In the genomic region with DNA sequence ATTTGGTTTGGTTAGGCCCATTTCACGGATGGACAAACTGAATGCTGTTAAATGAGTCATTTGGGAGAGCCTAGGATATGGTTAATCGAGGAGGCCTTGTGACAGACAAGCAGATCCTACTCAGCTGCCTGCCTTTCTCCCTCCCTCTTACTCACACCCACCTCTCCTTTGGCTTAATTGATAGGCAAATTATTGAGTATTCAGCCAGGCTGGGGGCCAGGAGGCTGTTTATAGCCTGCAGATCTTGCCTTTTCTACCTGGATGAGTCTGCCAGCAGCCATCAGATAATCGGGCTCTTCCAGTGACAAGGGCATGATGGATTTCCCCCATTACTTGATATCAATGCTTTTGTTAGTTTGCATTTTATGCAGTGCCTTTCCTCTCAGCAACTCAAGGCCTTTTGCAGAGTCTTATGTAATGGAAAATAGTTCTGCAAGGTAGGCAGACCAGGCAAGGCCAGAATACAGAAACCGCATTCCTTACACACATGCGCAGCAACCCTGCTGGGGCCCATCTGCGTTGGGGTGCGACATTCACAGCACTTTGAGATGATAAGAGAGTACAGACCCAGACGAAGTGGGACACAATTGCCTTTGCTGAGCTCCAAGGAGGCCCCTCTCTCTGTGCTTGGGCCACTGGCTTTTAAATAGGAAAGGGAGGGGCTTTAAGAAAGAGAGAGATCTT, we compare ENCODE assay signal across 27 cellular contexts.
A peak's percentile ranks its signal among the peaks of the same experiment; 100 is the strongest.
DNase-seq lines count a peak whose midpoint lies in the region; ATAC-seq and TF ChIP-seq lines count a peak whose summit lies in the region.
"Had no signal": no experiment of that assay in that cellular context is flagged by ENCODE, and none has a peak within 500 bp of the region (broad histone marks: within the 10 kb centered on the region; RNA-seq: fewer than 3 reads in every experiment).

No MANE protein-coding gene starts in this region.

- H3K4me3 Mint-ChIP-seq in activated naive CD4-positive, alpha-beta T cell treated with anti-CD3 and anti-CD28 coated beads for 36 hours: no peak overlapping the region
- H3K4me3 Mint-ChIP-seq in mesothelial cell of epicardium (no peak overlapping the region), osteocyte (ENCODE audit: unreplicated experiment) (no peak overlapping the region)
- H3K4me3 Mint-ChIP-seq: activated CD8-positive, alpha-beta T cell treated with anti-CD3 and anti-CD28 coated beads for 36 hours; naive thymus-derived CD4-positive, alpha-beta T cell; stimulated activated memory B cell treated with anti-CD40 and anti-IgM and Interleukin-4, amounts not matched to agents 10 μg/mL and 1 μg/mL and 100 μg/mL, for 72 hours had no signal

- CTCF ChIA-PET in activated naive CD4-positive, alpha-beta T cell treated with anti-CD3 and anti-CD28 coated beads for 36 hours (lab: Charles Lee): no interaction called here

- H3K27me3 Mint-ChIP-seq in activated naive CD4-positive, alpha-beta T cell treated with anti-CD3 and anti-CD28 coated beads for 36 hours (ENCODE audit: low read depth): no peaks in the 10 kb centered on the region
- H3K27me3 Mint-ChIP-seq in mesothelial cell of epicardium (ENCODE audit: low read depth) (no peaks in the 10 kb centered on the region), osteocyte (ENCODE audit: unreplicated experiment) (no peaks in the 10 kb centered on the region)
- H3K27me3 Mint-ChIP-seq: activated CD8-positive, alpha-beta T cell treated with anti-CD3 and anti-CD28 coated beads for 36 hours; naive thymus-derived CD4-positive, alpha-beta T cell; stimulated activated memory B cell treated with anti-CD40 and anti-IgM and Interleukin-4, amounts not matched to agents 10 μg/mL and 1 μg/mL and 100 μg/mL, for 72 hours had no signal

- DNase-seq in activated naive CD4-positive, alpha-beta T cell treated with anti-CD3 and anti-CD28 coated beads for 36 hours: no peak
- DNase-seq in activated naive CD4-positive, alpha-beta T cell treated with anti-CD3 and anti-CD28 coated beads, Interleukin-2, amount 50 U/mL, for 16 hours: no peak
- DNase-seq in choroid plexus epithelial cell (ENCODE audit: low read depth) (peak; percentile 25), mesothelial cell of epicardium (ENCODE audit: low spot score in 2 of 2, unreplicated experiment in 2 of 2) (peak in 1 of 2 experiments; percentile 42), HUDEP-2 (lab: John Stamatoyannopoulos, UW; ENCODE audit: unreplicated experiment in 76 of 76) (no peak), osteocyte (ENCODE audit: extremely low spot score, unreplicated experiment) (no peak)
- DNase-seq: 8988T; activated CD8-positive, alpha-beta memory T cell treated with anti-CD3 and anti-CD28 coated beads, Interleukin-2, amount 50 U/mL, for 48 hours; activated CD8-positive, alpha-beta T cell treated with anti-CD3 and anti-CD28 coated beads for 36 hours; DND-41; effector memory CD4-positive, alpha-beta T cell; MM.1S; naive thymus-derived CD4-positive, alpha-beta T cell; NCI-H2029 treated with DMSO at 0.1 percent for 48 hours; NCI-H69; occipital lobe; Right ventricle myocardium superior; substantia nigra; T-helper 2 cell; upper lobe of right lung had no signal

- no peak overlapping the region for H3K4me3 ChIP-seq in choroid plexus epithelial cell (ENCODE audit: low read depth, low read length)
- H3K4me3 ChIP-seq: coronary artery, upper lobe of right lung had no signal

- peaks cover 4% of the 10 kb centered on the region for H3K4me1 Mint-ChIP-seq in activated naive CD4-positive, alpha-beta T cell treated with anti-CD3 and anti-CD28 coated beads for 36 hours (ENCODE audit: low read depth)
- H3K4me1 Mint-ChIP-seq in mesothelial cell of epicardium (peaks cover 8% of the 10 kb centered on the region), osteocyte (ENCODE audit: unreplicated experiment) (peaks cover 2% of the 10 kb centered on the region)
- H3K4me1 Mint-ChIP-seq: stimulated activated memory B cell treated with anti-CD40 and anti-IgM and Interleukin-4, amounts not matched to agents 10 μg/mL and 1 μg/mL and 100 μg/mL, for 72 hours had no signal

- ATAC-seq in HG02571 (IDR thresholded peaks at IDR 0.05; ENCODE audit: unreplicated experiment) (no peak), HG03457 (IDR thresholded peaks at IDR 0.05; ENCODE audit: unreplicated experiment) (no peak)
- ATAC-seq: activated CD8-positive, alpha-beta T cell treated with anti-CD3 and anti-CD28 coated beads for 36 hours; activated naive CD4-positive, alpha-beta T cell treated with anti-CD3 and anti-CD28 coated beads, Interleukin-2, amount 50 U/mL, for 72 hours; naive thymus-derived CD4-positive, alpha-beta T cell; Panc1; SK-N-SH treated with all-trans-retinoic acid at 6 μM for 48 hours; stimulated activated memory B cell treated with anti-CD40 and anti-IgM and Interleukin-4, amounts not matched to agents 10 μg/mL and 1 μg/mL and 100 μg/mL, for 72 hours; upper lobe of right lung had no signal

- peak overlapping the region; percentile 43 for H3K27ac Mint-ChIP-seq in activated naive CD4-positive, alpha-beta T cell treated with anti-CD3 and anti-CD28 coated beads for 36 hours
- H3K27ac Mint-ChIP-seq in mesothelial cell of epicardium: peak overlapping the region; percentile 51
- no peak overlapping the region for H3K27ac Mint-ChIP-seq in osteocyte (ENCODE audit: unreplicated experiment)
- H3K27ac Mint-ChIP-seq: activated CD8-positive, alpha-beta T cell treated with anti-CD3 and anti-CD28 coated beads for 36 hours; activated naive CD4-positive, alpha-beta T cell treated with anti-CD3 and anti-CD28 coated beads, Interleukin-2, amount 50 U/mL, for 72 hours; naive thymus-derived CD4-positive, alpha-beta T cell; stimulated activated memory B cell treated with anti-CD40 and anti-IgM and Interleukin-4, amounts not matched to agents 10 μg/mL and 1 μg/mL and 100 μg/mL, for 72 hours had no signal

- H3K9me3 Mint-ChIP-seq in activated naive CD4-positive, alpha-beta T cell treated with anti-CD3 and anti-CD28 coated beads for 36 hours: no peaks in the 10 kb centered on the region
- H3K9me3 Mint-ChIP-seq in mesothelial cell of epicardium: peaks cover 47% of the 10 kb centered on the region
- no peaks in the 10 kb centered on the region for H3K9me3 Mint-ChIP-seq in osteocyte (ENCODE audit: unreplicated experiment)

- TF ChIP-seq CTCF in choroid plexus epithelial cell (conservative IDR thresholded peaks at IDR 0.05; ENCODE audit: low read depth, low read length) (no peak), mesothelial cell of epicardium (IDR thresholded peaks at IDR 0.05; ENCODE audit: unreplicated experiment) (no peak), osteocyte (IDR thresholded peaks at IDR 0.05) (no peak)

- H3K36me3 Mint-ChIP-seq in activated naive CD4-positive, alpha-beta T cell treated with anti-CD3 and anti-CD28 coated beads for 36 hours (ENCODE audit: low read depth): peaks cover 2% of the 10 kb centered on the region
- H3K36me3 Mint-ChIP-seq in mesothelial cell of epicardium: peaks cover under 1% of the 10 kb centered on the region
- H3K36me3 Mint-ChIP-seq in osteocyte (ENCODE audit: unreplicated experiment): no peaks in the 10 kb centered on the region
- H3K36me3 Mint-ChIP-seq: activated naive CD4-positive, alpha-beta T cell treated with anti-CD3 and anti-CD28 coated beads, Interleukin-2, amount 50 U/mL, for 72 hours; stimulated activated memory B cell treated with anti-CD40 and anti-IgM and Interleukin-4, amounts not matched to agents 10 μg/mL and 1 μg/mL and 100 μg/mL, for 72 hours had no signal

- intact Hi-C loops in activated naive CD4-positive, alpha-beta T cell treated with anti-CD3 and anti-CD28 coated beads for 36 hours (cut with micrococcal nuclease): no loop called here
